In genomic region chr11:113802621-113803020, GRCh38 we compare ENCODE assay signal across 10 cellular contexts. TPM values are rescaled to one million over a fixed set of nuclear protein-coding genes. Genes with fewer than 3 reads are reported as not detected.
"Had no signal": no experiment of that assay in that cellular context is flagged by ENCODE, and none has a peak within 500 bp of the region (broad histone marks: within the 10 kb centered on the region; RNA-seq: fewer than 3 reads in every experiment).

No MANE protein-coding gene starts in this region.

- FAIRE-seq: HepG2 had no signal

- H3K4me1 ChIP-seq: HAP-1 had no signal

- H3K27ac ChIP-seq: HL-60 had no signal

- H3K9me3 ChIP-seq: HAP-1 had no signal

- H3K27ac Mint-ChIP-seq: HFFc6, IgD-negative memory B cell had no signal

- H3K4me3 ChIP-seq: HAP-1 had no signal

- H3K27me3 Mint-ChIP-seq: IgD-negative memory B cell had no signal

- H3K4me3 Mint-ChIP-seq: HFFc6, IgD-negative memory B cell had no signal

- H3K9me3 Mint-ChIP-seq: HFFc6, IgD-negative memory B cell had no signal

- ATAC-seq: HCT116, HepG2 had no signal

- DNase-seq: GOT3, H7, HFFc6 had no signal

RNA-seq across cellular contexts. Expression of gene CLDN25, which starts 23.0 kb away (rescaled TPM):
- total RNA-seq: H4, H7, HepG2, HFFc6, HT1080 had no signal
- polyA plus RNA-seq: HepG2, IgD-negative memory B cell had no signal
